Comparison of ENCODE assay signal across 22 cellular contexts in genomic region chr3:126924458-126924857, GRCh38. TPM values are rescaled to one million over a fixed set of nuclear protein-coding genes. Genes with fewer than 3 reads are reported as not detected.
A peak's percentile ranks its signal among the peaks of the same experiment; 100 is the strongest.
DNase-seq lines count a peak whose midpoint lies in the region; ATAC-seq and TF ChIP-seq lines count a peak whose summit lies in the region.
"Had no signal": no experiment of that assay in that cellular context is flagged by ENCODE, and none has a peak within 500 bp of the region (broad histone marks: within the 10 kb centered on the region; RNA-seq: fewer than 3 reads in every experiment).

No MANE protein-coding gene starts in this region.

- WGBS in IMR-90 (ENCODE audit: extremely low coverage in 2 of 2, insufficient read length in 1 of 2), 2 experiments, result 100% methylated on average over 1 of the region's 2 CpGs; no CpG with 5 or more reads in 1 of the 2 experiments

- H2AK9ac ChIP-seq in IMR-90 (replicated peaks; ENCODE audit: low read depth, low read length, poor library complexity), result no peak overlapping the region

- CTCF ChIA-PET in IMR-90 (lab: Yijun Ruan, JAX), result interaction anchor here (1.0 kb wide), 1 partner anchor 9 kb away, joined by 3 read pairs; no protein-coding TSS in a partner anchor

- H3K9me3 ChIP-seq in IMR-90 (ENCODE audit: control insufficient read depth, insufficient read depth, low read length), result no peaks in the 10 kb centered on the region
- H3K9me3 ChIP-seq in left lung, result no peaks in the 10 kb centered on the region
- H3K9me3 ChIP-seq: Caco-2, Peyer's patch had no signal

- no peak overlapping the region for H3K23ac ChIP-seq in IMR-90 (ENCODE audit: low read depth, low read length)

- POLR2A ChIA-PET in IMR-90 (lab: Charles Lee; ENCODE audit: unreplicated experiment), result no interaction called here

- H2BK20ac ChIP-seq in IMR-90 (ENCODE audit: low read depth, low read length), result no peak overlapping the region

- H2BK5ac ChIP-seq in IMR-90 (ENCODE audit: low read depth, low read length, poor library complexity, severe bottlenecking), result no peak overlapping the region

- BruUV-seq in IMR-90 (replicated peaks; lab: Mats Ljungman, UMichigan), result no TSS peak

- no peak for TF ChIP-seq POLR2A in IMR-90 (IDR thresholded peaks at IDR 0.05; ENCODE audit: low read depth, low read length)

- no peak overlapping the region for H3K27ac ChIP-seq in IMR-90 (ENCODE audit: insufficient read depth, low read length)
- no peak overlapping the region for H3K27ac ChIP-seq in left lung
- no peak overlapping the region for H3K27ac ChIP-seq in coronary artery
- H3K27ac ChIP-seq: KMS-11, Peyer's patch, SK-N-MC had no signal

- 0 out of 2 replicates have a peak overlapping the region, but pooled peaks have one; percentile 14 for H3K14ac ChIP-seq in IMR-90 (replicated peaks; ENCODE audit: low read depth, low read length)

- in situ Hi-C loops in IMR-90 (cut with MboI; ENCODE audit: low sequenced_read_pairs), result no loop called here

- ATAC-seq in IMR-90 (ENCODE audit: low read depth) (no peak), left lung (peak; percentile 39), HG03139 (IDR thresholded peaks at IDR 0.05; ENCODE audit: unreplicated experiment) (no peak)

- dilution Hi-C loops in IMR-90 (cut with HindIII; ENCODE audit: low sequenced_read_pairs, unreplicated experiment), result no loop called here

- DNase-seq in IMR-90, result no peak
- peak; percentile 37 for DNase-seq in amniotic epithelial cell (ENCODE audit: low read depth)
- DNase-seq in left lung, result no peak
- DNase-seq in renal cortical epithelial cell (ENCODE audit: low read depth), result peak; percentile 45
- DNase-seq in coronary artery (ENCODE audit: low spot score), result no peak
- DNase-seq in NCI-H1048 (lab: John Stamatoyannopoulos, UW), result no peak
- DNase-seq: ACHN; AML-193; Caco-2; CD4-positive, CD25-positive, alpha-beta regulatory T cell; DMS153; H7; NCI-H1105; NCI-H1694 treated with DMSO at 0.1 percent for 48 hours; NCI-H2107; NCI-H2227 treated with DMSO at 0.1 percent for 48 hours; NCI-H524 treated with DMSO at 0.1 percent for 48 hours; Peyer's patch; Right ventricle myocardium superior had no signal

- H2AK5ac ChIP-seq in IMR-90 (ENCODE audit: low read depth, low read length), result no peak overlapping the region

- H2AFZ ChIP-seq in IMR-90 (replicated peaks; ENCODE audit: low read length, poor library complexity), result no peak overlapping the region

- no peak overlapping the region for H2BK120ac ChIP-seq in IMR-90 (ENCODE audit: low read depth, low read length)

- no peak for TF ChIP-seq RAD21 in IMR-90 (IDR thresholded peaks at IDR 0.05; ENCODE audit: low read length)

- no peak overlapping the region for H2BK15ac ChIP-seq in IMR-90 (ENCODE audit: low read depth, low read length)

- TF ChIP-seq CTCF in IMR-90 (conservative IDR thresholded peaks at IDR 0.05; ENCODE audit: low read depth, low read length) (no peak), left lung (IDR thresholded peaks at IDR 0.05) (no peak), coronary artery (IDR thresholded peaks at IDR 0.05) (no peak)

- H4K91ac ChIP-seq in IMR-90 (ENCODE audit: insufficient read depth, low read depth, low read length), result no peak overlapping the region; the same call in 1 of the 2 replicates

- H3K27me3 ChIP-seq in IMR-90 (ENCODE audit: control insufficient read depth, insufficient read depth, low read length), result no peaks in the 10 kb centered on the region
- peaks cover 0 to 16% of the 10 kb centered on the region in 2 donors for H3K27me3 ChIP-seq in left lung
- H3K27me3 ChIP-seq: Peyer's patch had no signal

- no peak overlapping the region for H3K4me2 ChIP-seq in IMR-90 (ENCODE audit: low read depth, low read length)
- H3K4me2 ChIP-seq: KMS-11 had no signal

- H4K5ac ChIP-seq in IMR-90 (ENCODE audit: low read depth, low read length), result no peak overlapping the region

- intact Hi-C loops in IMR-90 (cut with micrococcal nuclease), result no loop called here
- intact Hi-C loops in left lung (cut with DNase I), result no loop called here

- no peaks in the 10 kb centered on the region for H4K20me1 ChIP-seq in IMR-90 (ENCODE audit: insufficient read depth, low read length)

- peaks cover 17% of the 10 kb centered on the region for H3K9me1 ChIP-seq in IMR-90 (ENCODE audit: insufficient read depth, low read length)

- peak overlapping the region in 1 of 2 experiments; percentile 19; a peak in 1 of 4 replicates for H4K8ac ChIP-seq in IMR-90 (ENCODE audit: low read depth in 2 of 2, low read length in 2 of 2)

- H3K4ac ChIP-seq in IMR-90 (ENCODE audit: low read depth, low read length), result peak overlapping the region; percentile 27

- peaks cover 23% of the 10 kb centered on the region for H3K4me1 ChIP-seq in IMR-90 (ENCODE audit: control insufficient read depth, insufficient read depth, low read length)
- peaks cover 18 to 31% of the 10 kb centered on the region in 2 donors for H3K4me1 ChIP-seq in left lung

- no peak overlapping the region for H3K18ac ChIP-seq in IMR-90 (ENCODE audit: low read depth, low read length)

- no peak overlapping the region for H3K56ac ChIP-seq in IMR-90 (ENCODE audit: extremely low read depth, insufficient read depth, low read length)

- H3K9ac ChIP-seq in IMR-90 (ENCODE audit: low read depth, low read length), result no peak overlapping the region
- H3K9ac ChIP-seq: KMS-11 had no signal

- H3K4me3 ChIP-seq in IMR-90 (ENCODE audit: insufficient read depth, low read depth, low read length), result no peak overlapping the region
- H3K4me3 ChIP-seq in left lung, result no peak overlapping the region
- H3K4me3 ChIP-seq in coronary artery, result no peak overlapping the region
- H3K4me3 ChIP-seq: Peyer's patch, SK-N-MC had no signal

- H3K79me1 ChIP-seq in IMR-90 (ENCODE audit: low read depth in 1 of 2, low read length in 2 of 2), result no peaks in the 10 kb centered on the region; a peak in 1 of 4 replicates

- H3K36me3 ChIP-seq in IMR-90 (ENCODE audit: control insufficient read depth, insufficient read depth, low read length) (no peaks in the 10 kb centered on the region), left lung (no peaks in the 10 kb centered on the region)
- H3K36me3 ChIP-seq: Peyer's patch had no signal

TF ChIP-seq in IMR-90, 13 proteins besides CTCF, POLR2A, EP300 and RAD21:
- TF ChIP-seq ELK1 (IDR thresholded peaks at IDR 0.05; ENCODE audit: borderline replicate concordance, low read depth, low read length) (no peak), CEBPB (IDR thresholded peaks at IDR 0.05; ENCODE audit: low read depth, low read length) (peak; percentile 35; the same call in 1 of the 2 replicates)

RNA-seq across cellular contexts. Expression of gene PLXNA1, which starts 58.5 kb away (rescaled TPM):
- total RNA-seq in IMR-90 (2012; rRNA removed) (13.6 and 14.4 TPM in 2 replicates), left lung (10 to 100 TPM; 48.8 to 64.6 TPM), renal cortical epithelial cell (23.3 and 67.0 TPM in 2 replicates)
- 49.4 and 61.7 TPM in 2 replicates for polyA plus RNA-seq in IMR-90 (2012; rRNA removed)
- polyA plus RNA-seq in IMR-90 (2012; cell fraction: cytosol; rRNA removed), result 25.5 and 52.4 TPM in 2 replicates
- polyA plus RNA-seq in IMR-90 (2012; cell fraction: nucleus; rRNA removed; ENCODE audit: low replicate concordance), result 88.7 and 218 TPM in 2 replicates

Comparison
In these comparisons a context has a peak if more than half of its experiments do, and no peak if none do; other contexts are left out.
1. DNase-seq: peak in amniotic epithelial cell (single experiment) and renal cortical epithelial cell (single experiment); none in IMR-90 (single experiment), left lung (0 of 2), coronary artery (single experiment) and NCI-H1048 (single experiment).